26 cellular contexts compared by ENCODE assay signal in genomic region chr12:103793046-103793445, GRCh38. TPM values are rescaled to one million over a fixed set of nuclear protein-coding genes. Genes with fewer than 3 reads are reported as not detected.
DNase-seq lines count a peak whose midpoint lies in the region; ATAC-seq, FAIRE-seq and TF ChIP-seq lines count a peak whose summit lies in the region.
"Had no signal": no experiment of that assay in that cellular context is flagged by ENCODE, and none has a peak within 500 bp of the region (broad histone marks: within the 10 kb centered on the region; RNA-seq: fewer than 3 reads in every experiment).

No MANE protein-coding gene starts in this region.

- H3K36me3 ChIP-seq in GM23338 (ENCODE audit: insufficient read depth) (no peaks in the 10 kb centered on the region), bronchial epithelial cell (ENCODE audit: control insufficient read depth, insufficient read depth, low read length) (peaks cover 6% of the 10 kb centered on the region), thyroid gland (no peaks in the 10 kb centered on the region)
- H3K36me3 ChIP-seq: BE2C had no signal

- no peaks in the 10 kb centered on the region; the same call in 1 of the 2 replicates for H3K79me2 ChIP-seq in GM23338 (replicated peaks; ENCODE audit: insufficient read depth)

- no peaks in the 10 kb centered on the region for H4K20me1 ChIP-seq in GM23338 (replicated peaks; ENCODE audit: insufficient read depth)
- H4K20me1 ChIP-seq: BLaER1 treated with 17β-estradiol and CSF1 and Interleukin-3, amounts not matched to agents 10 nM and 100 nM had no signal

- H3K4me1 ChIP-seq in GM23338 (ENCODE audit: insufficient read depth): peaks cover 8% of the 10 kb centered on the region; the same call in 1 of the 2 replicates
- H3K4me1 ChIP-seq in thyroid gland: peaks cover 8 to 14% of the 10 kb centered on the region in 2 donors
- H3K4me1 ChIP-seq: BE2C; BLaER1 treated with 17β-estradiol and CSF1 and Interleukin-3, amounts not matched to agents 10 nM and 100 nM had no signal

- H3K4me3 ChIP-seq in GM23338 (no peak overlapping the region), bronchial epithelial cell (ENCODE audit: low read depth, low read length) (no peak overlapping the region), thyroid gland (replicated peaks in 1 of 3) (no peak overlapping the region)
- H3K4me3 ChIP-seq: A549; BLaER1 treated with 17β-estradiol and CSF1 and Interleukin-3, amounts not matched to agents 10 nM and 100 nM; GM23248 had no signal

- H3K27me3 Mint-ChIP-seq in GM23338 (ENCODE audit: insufficient read depth, low read depth, poor library complexity) (no peaks in the 10 kb centered on the region), mesothelial cell of epicardium (ENCODE audit: low read depth) (no peaks in the 10 kb centered on the region)
- H3K27me3 Mint-ChIP-seq: CD4-positive, alpha-beta T cell; CD8-positive, alpha-beta memory T cell had no signal

- no peak for TF ChIP-seq POLR2A in thyroid gland (IDR thresholded peaks at IDR 0.05)

- H3K36me3 Mint-ChIP-seq in GM23338 (ENCODE audit: low read depth) (peaks cover 52% of the 10 kb centered on the region), mesothelial cell of epicardium (peaks cover 10% of the 10 kb centered on the region)

- H3K4me1 Mint-ChIP-seq in GM23338 (peaks cover 8% of the 10 kb centered on the region; the same call in 2 of the 3 replicates), mesothelial cell of epicardium (peaks cover 39% of the 10 kb centered on the region)
- H3K4me1 Mint-ChIP-seq: CD8-positive, alpha-beta memory T cell had no signal

- H3K27ac ChIP-seq in GM23338 (ENCODE audit: low read depth) (no peak overlapping the region), thyroid gland (peak overlapping the region in 2 of 3 donors; percentile 49 to 56)
- H3K27ac ChIP-seq: A549; BLaER1 treated with 17β-estradiol and CSF1 and Interleukin-3, amounts not matched to agents 10 nM and 100 nM; GM23248 had no signal

- H3K27me3 ChIP-seq in GM23338 (ENCODE audit: insufficient read depth): no peaks in the 10 kb centered on the region
- H3K27me3 ChIP-seq in bronchial epithelial cell (ENCODE audit: control insufficient read depth, insufficient read depth, low read length): no peaks in the 10 kb centered on the region
- H3K27me3 ChIP-seq in thyroid gland: no peaks in the 10 kb centered on the region
- H3K27me3 ChIP-seq: BE2C; BLaER1 treated with 17β-estradiol and CSF1 and Interleukin-3, amounts not matched to agents 10 nM and 100 nM had no signal

- H3F3A ChIP-seq in GM23338 (replicated peaks; ENCODE audit: low read depth): no peaks in the 10 kb centered on the region

- no peaks in the 10 kb centered on the region for H3K9me2 ChIP-seq in GM23338 (ENCODE audit: insufficient read depth)

- H3K4me2 ChIP-seq in GM23338: no peak overlapping the region
- H3K4me2 ChIP-seq: A549; BLaER1 treated with 17β-estradiol and CSF1 and Interleukin-3, amounts not matched to agents 10 nM and 100 nM had no signal

- no peak for DNase-seq in GM23338 (ENCODE audit: low spot score)
- peak; percentile 27 for DNase-seq in bronchial epithelial cell (ENCODE audit: low read depth)
- no peak for DNase-seq in mesothelial cell of epicardium (ENCODE audit: low spot score in 2 of 2, unreplicated experiment in 2 of 2)
- DNase-seq in thyroid gland: no peak
- DNase-seq in HuH-7 (ENCODE audit: low spot score): no peak
- DNase-seq in NOMO-1 treated with DMSO at 0.1 percent for 48 hours (lab: John Stamatoyannopoulos, UW; ENCODE audit: unreplicated experiment): no peak
- DNase-seq in activated gamma-delta T cell (lab: John Stamatoyannopoulos, UW): no peak
- DNase-seq: 8988T; ACHN; AML-193; BE2C; Calu3; CD4-positive, alpha-beta T cell; CD8-positive, alpha-beta memory T cell; DMS53; DMS79 treated with DMSO at 0.1 percent for 48 hours; GF-D8; GM23248; H9 had no signal

- H3K4me3 Mint-ChIP-seq in GM23338 (no peak overlapping the region), mesothelial cell of epicardium (no peak overlapping the region)
- H3K4me3 Mint-ChIP-seq: CD14-positive monocyte; CD4-positive, alpha-beta T cell; CD8-positive, alpha-beta memory T cell; H9 had no signal

- no peaks in the 10 kb centered on the region for H3K9me3 ChIP-seq in thyroid gland
- H3K9me3 ChIP-seq: A549; BE2C; BLaER1 treated with 17β-estradiol and CSF1 and Interleukin-3, amounts not matched to agents 10 nM and 100 nM had no signal

- TF ChIP-seq CTCF in GM23338 (conservative IDR thresholded peaks at IDR 0.05; ENCODE audit: low read depth in 2 of 2) (no peak), bronchial epithelial cell (IDR thresholded peaks at IDR 0.05; ENCODE audit: insufficient read depth, low read length, severe bottlenecking) (no peak), mesothelial cell of epicardium (IDR thresholded peaks at IDR 0.05; ENCODE audit: unreplicated experiment) (no peak), thyroid gland (IDR thresholded peaks at IDR 0.05) (no peak)

- FAIRE-seq in bronchial epithelial cell (lab: Jason Lieb, UNC): no peak
- FAIRE-seq: A549, GM12891, GM19239 had no signal

- ATAC-seq in GM23338: no peak
- no peak for ATAC-seq in GM18498 (IDR thresholded peaks at IDR 0.05; ENCODE audit: unreplicated experiment)
- ATAC-seq: A549, HCT116 had no signal

- H3K27ac Mint-ChIP-seq in GM23338 (0 out of 2 replicates have a peak overlapping the region, but pooled peaks have one; percentile 21), mesothelial cell of epicardium (peak overlapping the region; percentile 67)
- H3K27ac Mint-ChIP-seq: CD14-positive monocyte; CD4-positive, alpha-beta T cell; H9 had no signal

- no peak overlapping the region for H2AFZ ChIP-seq in GM23338
- H2AFZ ChIP-seq: GM23248 had no signal

- 62 to 74% methylated on average over 3 of the region's 3 CpGs for WGBS in thyroid gland, 2 donors

- intact Hi-C loops in thyroid gland (cut with DNase I): no loop called here

- H3K9me3 Mint-ChIP-seq in GM23338 (no peaks in the 10 kb centered on the region; the same call in 2 of the 3 replicates), mesothelial cell of epicardium (no peaks in the 10 kb centered on the region)
- H3K9me3 Mint-ChIP-seq: CD14-positive monocyte; CD4-positive, alpha-beta T cell; CD8-positive, alpha-beta memory T cell; H9 had no signal

TF ChIP-seq in GM23338, 12 proteins besides CTCF, POLR2A, EP300 and RAD21 (continues in another document):
- TF ChIP-seq, protein P1, sequence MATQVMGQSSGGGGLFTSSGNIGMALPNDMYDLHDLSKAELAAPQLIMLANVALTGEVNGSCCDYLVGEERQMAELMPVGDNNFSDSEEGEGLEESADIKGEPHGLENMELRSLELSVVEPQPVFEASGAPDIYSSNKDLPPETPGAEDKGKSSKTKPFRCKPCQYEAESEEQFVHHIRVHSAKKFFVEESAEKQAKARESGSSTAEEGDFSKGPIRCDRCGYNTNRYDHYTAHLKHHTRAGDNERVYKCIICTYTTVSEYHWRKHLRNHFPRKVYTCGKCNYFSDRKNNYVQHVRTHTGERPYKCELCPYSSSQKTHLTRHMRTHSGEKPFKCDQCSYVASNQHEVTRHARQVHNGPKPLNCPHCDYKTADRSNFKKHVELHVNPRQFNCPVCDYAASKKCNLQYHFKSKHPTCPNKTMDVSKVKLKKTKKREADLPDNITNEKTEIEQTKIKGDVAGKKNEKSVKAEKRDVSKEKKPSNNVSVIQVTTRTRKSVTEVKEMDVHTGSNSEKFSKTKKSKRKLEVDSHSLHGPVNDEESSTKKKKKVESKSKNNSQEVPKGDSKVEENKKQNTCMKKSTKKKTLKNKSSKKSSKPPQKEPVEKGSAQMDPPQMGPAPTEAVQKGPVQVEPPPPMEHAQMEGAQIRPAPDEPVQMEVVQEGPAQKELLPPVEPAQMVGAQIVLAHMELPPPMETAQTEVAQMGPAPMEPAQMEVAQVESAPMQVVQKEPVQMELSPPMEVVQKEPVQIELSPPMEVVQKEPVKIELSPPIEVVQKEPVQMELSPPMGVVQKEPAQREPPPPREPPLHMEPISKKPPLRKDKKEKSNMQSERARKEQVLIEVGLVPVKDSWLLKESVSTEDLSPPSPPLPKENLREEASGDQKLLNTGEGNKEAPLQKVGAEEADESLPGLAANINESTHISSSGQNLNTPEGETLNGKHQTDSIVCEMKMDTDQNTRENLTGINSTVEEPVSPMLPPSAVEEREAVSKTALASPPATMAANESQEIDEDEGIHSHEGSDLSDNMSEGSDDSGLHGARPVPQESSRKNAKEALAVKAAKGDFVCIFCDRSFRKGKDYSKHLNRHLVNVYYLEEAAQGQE (IDR thresholded peaks at IDR 0.05; ENCODE audit: unreplicated experiment): no peak

RNA-seq across cellular contexts. Expression of gene NT5DC3, which starts 48.0 kb away (rescaled TPM):
- 10.2 and 12.5 TPM in 2 replicates for total RNA-seq in GM23338 (2014; rRNA removed; shearing (Covaris generic))
- 2.2 and 2.5 TPM in 2 replicates for polyA plus RNA-seq in GM23338 (2016; fragmentation: Nextera tagmentation; extraction: Ambion mirVana)
- 4.9 and 6.6 TPM in 2 replicates for total RNA-seq in bronchial epithelial cell
- total RNA-seq in mesothelial cell of epicardium: 7.7 to 9.1 TPM (median 8.7 TPM) in 3 replicates
- 1 to 10 TPM; 3.6 to 5.8 (median 4.4) TPM for total RNA-seq in thyroid gland
